ENCODE assay signal across 1 cellular context in the genomic region with DNA sequence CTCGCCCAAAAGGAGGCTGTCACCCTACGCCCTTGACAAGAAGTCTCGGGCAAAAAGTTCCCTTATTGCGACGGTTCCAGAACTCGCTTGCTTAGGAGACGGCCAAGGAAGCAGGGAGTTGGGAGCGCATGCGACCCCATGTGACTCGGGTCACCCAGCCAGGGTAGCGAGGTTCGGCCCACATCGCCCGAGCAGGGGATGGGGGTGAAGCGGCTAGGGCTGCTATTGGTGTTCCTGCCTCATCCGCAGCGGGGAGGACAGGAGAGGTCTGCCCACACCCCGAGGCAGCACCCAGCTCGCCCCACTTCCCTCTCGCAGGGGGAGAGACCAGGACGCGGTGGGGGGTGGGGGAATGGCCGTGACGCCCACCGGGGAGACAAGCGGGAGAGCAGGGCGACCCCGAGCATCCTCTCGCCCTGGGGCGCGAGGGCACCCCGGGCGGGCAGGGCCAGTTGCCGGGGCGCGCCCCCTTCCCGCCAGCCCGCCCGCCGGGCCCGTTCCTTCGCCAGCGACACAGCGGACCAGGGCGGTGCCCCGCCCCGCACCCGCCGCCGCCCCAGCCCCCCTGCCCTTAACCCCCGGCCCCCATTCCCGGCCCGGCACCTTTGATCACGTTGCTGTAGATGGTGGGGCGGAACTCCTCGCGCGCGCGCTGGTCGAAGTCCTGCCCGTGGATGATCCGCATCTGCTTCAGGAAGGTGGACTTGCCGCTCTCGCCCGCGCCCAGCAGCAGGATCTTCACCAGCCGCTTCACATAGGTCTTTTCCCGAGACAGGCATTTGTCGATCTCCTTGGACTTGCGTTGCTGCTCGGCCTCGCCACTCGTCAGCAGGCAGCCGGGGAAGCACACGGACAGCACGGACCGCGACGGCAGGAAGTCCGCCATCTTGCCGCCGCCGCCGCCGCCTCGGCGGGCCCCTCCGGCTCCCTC.
TF ChIP-seq lines count a peak whose summit lies in the region.

No MANE protein-coding gene starts in this region.

TF ChIP-seq in HEK293, 187 proteins besides CTCF, POLR2A, EP300 and RAD21 (continued from another document and continues in another):
- TF ChIP-seq, protein P1, sequence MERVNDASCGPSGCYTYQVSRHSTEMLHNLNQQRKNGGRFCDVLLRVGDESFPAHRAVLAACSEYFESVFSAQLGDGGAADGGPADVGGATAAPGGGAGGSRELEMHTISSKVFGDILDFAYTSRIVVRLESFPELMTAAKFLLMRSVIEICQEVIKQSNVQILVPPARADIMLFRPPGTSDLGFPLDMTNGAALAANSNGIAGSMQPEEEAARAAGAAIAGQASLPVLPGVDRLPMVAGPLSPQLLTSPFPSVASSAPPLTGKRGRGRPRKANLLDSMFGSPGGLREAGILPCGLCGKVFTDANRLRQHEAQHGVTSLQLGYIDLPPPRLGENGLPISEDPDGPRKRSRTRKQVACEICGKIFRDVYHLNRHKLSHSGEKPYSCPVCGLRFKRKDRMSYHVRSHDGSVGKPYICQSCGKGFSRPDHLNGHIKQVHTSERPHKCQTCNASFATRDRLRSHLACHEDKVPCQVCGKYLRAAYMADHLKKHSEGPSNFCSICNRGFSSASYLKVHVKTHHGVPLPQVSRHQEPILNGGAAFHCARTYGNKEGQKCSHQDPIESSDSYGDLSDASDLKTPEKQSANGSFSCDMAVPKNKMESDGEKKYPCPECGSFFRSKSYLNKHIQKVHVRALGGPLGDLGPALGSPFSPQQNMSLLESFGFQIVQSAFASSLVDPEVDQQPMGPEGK (tag by site-specific recombination; IDR thresholded peaks at IDR 0.05), result peak; percentile 86
- TF ChIP-seq ZNF561 (tag by site-specific recombination; IDR thresholded peaks at IDR 0.05; ENCODE audit: borderline replicate concordance) (no peak), ZNF600 (tag by site-specific recombination; IDR thresholded peaks at IDR 0.05) (peak; percentile 84), FEZF1 (tag by site-specific recombination; IDR thresholded peaks at IDR 0.05) (no peak), SCRT2 (tag by site-specific recombination; IDR thresholded peaks at IDR 0.05) (no peak), ZNF302 (tag by site-specific recombination; IDR thresholded peaks at IDR 0.05; ENCODE audit: low read depth) (no peak), ZNF555 (tag by site-specific recombination; conservative IDR thresholded peaks at IDR 0.05) (no peak), ZNF23 (tag by site-specific recombination; IDR thresholded peaks at IDR 0.05; ENCODE audit: borderline replicate concordance) (no peak), ZNF423 (tag by site-specific recombination; IDR thresholded peaks at IDR 0.05) (peak; percentile 94), SP2 (tag by site-specific recombination; IDR thresholded peaks at IDR 0.05) (peak; percentile 73), ZEB2 (tag by site-specific recombination; IDR thresholded peaks at IDR 0.05) (no peak; the same call in 1 of the 2 replicates), ZNF19 (tag by site-specific recombination; IDR thresholded peaks at IDR 0.05; ENCODE audit: low read depth) (no peak), ZNF776 (tag by site-specific recombination; IDR thresholded peaks at IDR 0.05; ENCODE audit: borderline replicate concordance) (no peak), PRDM1 (tag by site-specific recombination; IDR thresholded peaks at IDR 0.05) (no peak), ZNF621 (tag by site-specific recombination; IDR thresholded peaks at IDR 0.05) (no peak), ZNF37A (tag by site-specific recombination; IDR thresholded peaks at IDR 0.05) (no peak), ZNF843 (tag by site-specific recombination; IDR thresholded peaks at IDR 0.05) (0 out of 2 replicates have a peak, but pooled peaks have one; percentile 21), ZBTB8A (tag by site-specific recombination; IDR thresholded peaks at IDR 0.05) (peak; percentile 98), ZNF664 (tag by site-specific recombination; IDR thresholded peaks at IDR 0.05) (no peak), ZBTB48 (tag by site-specific recombination; IDR thresholded peaks at IDR 0.05) (peak; percentile 66), ZNF837 (tag by site-specific recombination; IDR thresholded peaks at IDR 0.05) (no peak)
- TF ChIP-seq, protein P2, sequence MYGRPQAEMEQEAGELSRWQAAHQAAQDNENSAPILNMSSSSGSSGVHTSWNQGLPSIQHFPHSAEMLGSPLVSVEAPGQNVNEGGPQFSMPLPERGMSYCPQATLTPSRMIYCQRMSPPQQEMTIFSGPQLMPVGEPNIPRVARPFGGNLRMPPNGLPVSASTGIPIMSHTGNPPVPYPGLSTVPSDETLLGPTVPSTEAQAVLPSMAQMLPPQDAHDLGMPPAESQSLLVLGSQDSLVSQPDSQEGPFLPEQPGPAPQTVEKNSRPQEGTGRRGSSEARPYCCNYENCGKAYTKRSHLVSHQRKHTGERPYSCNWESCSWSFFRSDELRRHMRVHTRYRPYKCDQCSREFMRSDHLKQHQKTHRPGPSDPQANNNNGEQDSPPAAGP (tag by site-specific recombination; IDR thresholded peaks at IDR 0.05), result peak; percentile 85
- TF ChIP-seq, protein P3, sequence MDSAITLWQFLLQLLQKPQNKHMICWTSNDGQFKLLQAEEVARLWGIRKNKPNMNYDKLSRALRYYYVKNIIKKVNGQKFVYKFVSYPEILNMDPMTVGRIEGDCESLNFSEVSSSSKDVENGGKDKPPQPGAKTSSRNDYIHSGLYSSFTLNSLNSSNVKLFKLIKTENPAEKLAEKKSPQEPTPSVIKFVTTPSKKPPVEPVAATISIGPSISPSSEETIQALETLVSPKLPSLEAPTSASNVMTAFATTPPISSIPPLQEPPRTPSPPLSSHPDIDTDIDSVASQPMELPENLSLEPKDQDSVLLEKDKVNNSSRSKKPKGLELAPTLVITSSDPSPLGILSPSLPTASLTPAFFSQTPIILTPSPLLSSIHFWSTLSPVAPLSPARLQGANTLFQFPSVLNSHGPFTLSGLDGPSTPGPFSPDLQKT (IDR thresholded peaks at IDR 0.05; ENCODE audit: borderline replicate concordance, low read depth, low read length), result no peak
- TF ChIP-seq, protein P4, sequence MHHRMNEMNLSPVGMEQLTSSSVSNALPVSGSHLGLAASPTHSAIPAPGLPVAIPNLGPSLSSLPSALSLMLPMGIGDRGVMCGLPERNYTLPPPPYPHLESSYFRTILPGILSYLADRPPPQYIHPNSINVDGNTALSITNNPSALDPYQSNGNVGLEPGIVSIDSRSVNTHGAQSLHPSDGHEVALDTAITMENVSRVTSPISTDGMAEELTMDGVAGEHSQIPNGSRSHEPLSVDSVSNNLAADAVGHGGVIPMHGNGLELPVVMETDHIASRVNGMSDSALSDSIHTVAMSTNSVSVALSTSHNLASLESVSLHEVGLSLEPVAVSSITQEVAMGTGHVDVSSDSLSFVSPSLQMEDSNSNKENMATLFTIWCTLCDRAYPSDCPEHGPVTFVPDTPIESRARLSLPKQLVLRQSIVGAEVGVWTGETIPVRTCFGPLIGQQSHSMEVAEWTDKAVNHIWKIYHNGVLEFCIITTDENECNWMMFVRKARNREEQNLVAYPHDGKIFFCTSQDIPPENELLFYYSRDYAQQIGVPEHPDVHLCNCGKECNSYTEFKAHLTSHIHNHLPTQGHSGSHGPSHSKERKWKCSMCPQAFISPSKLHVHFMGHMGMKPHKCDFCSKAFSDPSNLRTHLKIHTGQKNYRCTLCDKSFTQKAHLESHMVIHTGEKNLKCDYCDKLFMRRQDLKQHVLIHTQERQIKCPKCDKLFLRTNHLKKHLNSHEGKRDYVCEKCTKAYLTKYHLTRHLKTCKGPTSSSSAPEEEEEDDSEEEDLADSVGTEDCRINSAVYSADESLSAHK (tag by site-specific recombination; IDR thresholded peaks at IDR 0.05), result no peak
- TF ChIP-seq, protein P5, sequence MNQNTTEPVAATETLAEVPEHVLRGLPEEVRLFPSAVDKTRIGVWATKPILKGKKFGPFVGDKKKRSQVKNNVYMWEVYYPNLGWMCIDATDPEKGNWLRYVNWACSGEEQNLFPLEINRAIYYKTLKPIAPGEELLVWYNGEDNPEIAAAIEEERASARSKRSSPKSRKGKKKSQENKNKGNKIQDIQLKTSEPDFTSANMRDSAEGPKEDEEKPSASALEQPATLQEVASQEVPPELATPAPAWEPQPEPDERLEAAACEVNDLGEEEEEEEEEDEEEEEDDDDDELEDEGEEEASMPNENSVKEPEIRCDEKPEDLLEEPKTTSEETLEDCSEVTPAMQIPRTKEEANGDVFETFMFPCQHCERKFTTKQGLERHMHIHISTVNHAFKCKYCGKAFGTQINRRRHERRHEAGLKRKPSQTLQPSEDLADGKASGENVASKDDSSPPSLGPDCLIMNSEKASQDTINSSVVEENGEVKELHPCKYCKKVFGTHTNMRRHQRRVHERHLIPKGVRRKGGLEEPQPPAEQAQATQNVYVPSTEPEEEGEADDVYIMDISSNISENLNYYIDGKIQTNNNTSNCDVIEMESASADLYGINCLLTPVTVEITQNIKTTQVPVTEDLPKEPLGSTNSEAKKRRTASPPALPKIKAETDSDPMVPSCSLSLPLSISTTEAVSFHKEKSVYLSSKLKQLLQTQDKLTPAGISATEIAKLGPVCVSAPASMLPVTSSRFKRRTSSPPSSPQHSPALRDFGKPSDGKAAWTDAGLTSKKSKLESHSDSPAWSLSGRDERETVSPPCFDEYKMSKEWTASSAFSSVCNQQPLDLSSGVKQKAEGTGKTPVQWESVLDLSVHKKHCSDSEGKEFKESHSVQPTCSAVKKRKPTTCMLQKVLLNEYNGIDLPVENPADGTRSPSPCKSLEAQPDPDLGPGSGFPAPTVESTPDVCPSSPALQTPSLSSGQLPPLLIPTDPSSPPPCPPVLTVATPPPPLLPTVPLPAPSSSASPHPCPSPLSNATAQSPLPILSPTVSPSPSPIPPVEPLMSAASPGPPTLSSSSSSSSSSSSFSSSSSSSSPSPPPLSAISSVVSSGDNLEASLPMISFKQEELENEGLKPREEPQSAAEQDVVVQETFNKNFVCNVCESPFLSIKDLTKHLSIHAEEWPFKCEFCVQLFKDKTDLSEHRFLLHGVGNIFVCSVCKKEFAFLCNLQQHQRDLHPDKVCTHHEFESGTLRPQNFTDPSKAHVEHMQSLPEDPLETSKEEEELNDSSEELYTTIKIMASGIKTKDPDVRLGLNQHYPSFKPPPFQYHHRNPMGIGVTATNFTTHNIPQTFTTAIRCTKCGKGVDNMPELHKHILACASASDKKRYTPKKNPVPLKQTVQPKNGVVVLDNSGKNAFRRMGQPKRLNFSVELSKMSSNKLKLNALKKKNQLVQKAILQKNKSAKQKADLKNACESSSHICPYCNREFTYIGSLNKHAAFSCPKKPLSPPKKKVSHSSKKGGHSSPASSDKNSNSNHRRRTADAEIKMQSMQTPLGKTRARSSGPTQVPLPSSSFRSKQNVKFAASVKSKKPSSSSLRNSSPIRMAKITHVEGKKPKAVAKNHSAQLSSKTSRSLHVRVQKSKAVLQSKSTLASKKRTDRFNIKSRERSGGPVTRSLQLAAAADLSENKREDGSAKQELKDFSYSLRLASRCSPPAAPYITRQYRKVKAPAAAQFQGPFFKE (tag by site-specific recombination; IDR thresholded peaks at IDR 0.05; ENCODE audit: borderline replicate concordance), result no peak
- TF ChIP-seq, protein P6, sequence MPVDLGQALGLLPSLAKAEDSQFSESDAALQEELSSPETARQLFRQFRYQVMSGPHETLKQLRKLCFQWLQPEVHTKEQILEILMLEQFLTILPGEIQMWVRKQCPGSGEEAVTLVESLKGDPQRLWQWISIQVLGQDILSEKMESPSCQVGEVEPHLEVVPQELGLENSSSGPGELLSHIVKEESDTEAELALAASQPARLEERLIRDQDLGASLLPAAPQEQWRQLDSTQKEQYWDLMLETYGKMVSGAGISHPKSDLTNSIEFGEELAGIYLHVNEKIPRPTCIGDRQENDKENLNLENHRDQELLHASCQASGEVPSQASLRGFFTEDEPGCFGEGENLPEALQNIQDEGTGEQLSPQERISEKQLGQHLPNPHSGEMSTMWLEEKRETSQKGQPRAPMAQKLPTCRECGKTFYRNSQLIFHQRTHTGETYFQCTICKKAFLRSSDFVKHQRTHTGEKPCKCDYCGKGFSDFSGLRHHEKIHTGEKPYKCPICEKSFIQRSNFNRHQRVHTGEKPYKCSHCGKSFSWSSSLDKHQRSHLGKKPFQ (tag by site-specific recombination; IDR thresholded peaks at IDR 0.05), result no peak
- TF ChIP-seq, protein P7, sequence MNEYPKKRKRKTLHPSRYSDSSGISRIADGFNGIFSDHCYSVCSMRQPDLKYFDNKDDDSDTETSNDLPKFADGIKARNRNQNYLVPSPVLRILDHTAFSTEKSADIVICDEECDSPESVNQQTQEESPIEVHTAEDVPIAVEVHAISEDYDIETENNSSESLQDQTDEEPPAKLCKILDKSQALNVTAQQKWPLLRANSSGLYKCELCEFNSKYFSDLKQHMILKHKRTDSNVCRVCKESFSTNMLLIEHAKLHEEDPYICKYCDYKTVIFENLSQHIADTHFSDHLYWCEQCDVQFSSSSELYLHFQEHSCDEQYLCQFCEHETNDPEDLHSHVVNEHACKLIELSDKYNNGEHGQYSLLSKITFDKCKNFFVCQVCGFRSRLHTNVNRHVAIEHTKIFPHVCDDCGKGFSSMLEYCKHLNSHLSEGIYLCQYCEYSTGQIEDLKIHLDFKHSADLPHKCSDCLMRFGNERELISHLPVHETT (tag by site-specific recombination; IDR thresholded peaks at IDR 0.05), result no peak
- TF ChIP-seq, protein P8, sequence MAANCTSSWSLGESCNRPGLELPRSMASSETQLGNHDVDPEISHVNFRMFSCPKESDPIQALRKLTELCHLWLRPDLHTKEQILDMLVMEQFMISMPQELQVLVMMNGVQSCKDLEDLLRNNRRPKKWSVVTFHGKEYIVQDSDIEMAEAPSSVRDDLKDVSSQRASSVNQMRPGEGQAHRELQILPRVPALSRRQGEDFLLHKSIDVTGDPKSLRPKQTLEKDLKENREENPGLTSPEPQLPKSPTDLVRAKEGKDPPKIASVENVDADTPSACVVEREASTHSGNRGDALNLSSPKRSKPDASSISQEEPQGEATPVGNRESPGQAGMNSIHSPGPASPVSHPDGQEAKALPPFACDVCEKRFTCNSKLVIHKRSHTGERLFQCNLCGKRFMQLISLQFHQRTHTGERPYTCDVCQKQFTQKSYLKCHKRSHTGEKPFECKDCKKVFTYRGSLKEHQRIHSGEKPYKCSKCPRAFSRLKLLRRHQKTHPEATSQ (tag by site-specific recombination; IDR thresholded peaks at IDR 0.05), result no peak
- TF ChIP-seq, protein P9, sequence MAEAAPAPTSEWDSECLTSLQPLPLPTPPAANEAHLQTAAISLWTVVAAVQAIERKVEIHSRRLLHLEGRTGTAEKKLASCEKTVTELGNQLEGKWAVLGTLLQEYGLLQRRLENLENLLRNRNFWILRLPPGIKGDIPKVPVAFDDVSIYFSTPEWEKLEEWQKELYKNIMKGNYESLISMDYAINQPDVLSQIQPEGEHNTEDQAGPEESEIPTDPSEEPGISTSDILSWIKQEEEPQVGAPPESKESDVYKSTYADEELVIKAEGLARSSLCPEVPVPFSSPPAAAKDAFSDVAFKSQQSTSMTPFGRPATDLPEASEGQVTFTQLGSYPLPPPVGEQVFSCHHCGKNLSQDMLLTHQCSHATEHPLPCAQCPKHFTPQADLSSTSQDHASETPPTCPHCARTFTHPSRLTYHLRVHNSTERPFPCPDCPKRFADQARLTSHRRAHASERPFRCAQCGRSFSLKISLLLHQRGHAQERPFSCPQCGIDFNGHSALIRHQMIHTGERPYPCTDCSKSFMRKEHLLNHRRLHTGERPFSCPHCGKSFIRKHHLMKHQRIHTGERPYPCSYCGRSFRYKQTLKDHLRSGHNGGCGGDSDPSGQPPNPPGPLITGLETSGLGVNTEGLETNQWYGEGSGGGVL (tag by site-specific recombination; IDR thresholded peaks at IDR 0.05), result peak; percentile 46
- TF ChIP-seq, protein P10, sequence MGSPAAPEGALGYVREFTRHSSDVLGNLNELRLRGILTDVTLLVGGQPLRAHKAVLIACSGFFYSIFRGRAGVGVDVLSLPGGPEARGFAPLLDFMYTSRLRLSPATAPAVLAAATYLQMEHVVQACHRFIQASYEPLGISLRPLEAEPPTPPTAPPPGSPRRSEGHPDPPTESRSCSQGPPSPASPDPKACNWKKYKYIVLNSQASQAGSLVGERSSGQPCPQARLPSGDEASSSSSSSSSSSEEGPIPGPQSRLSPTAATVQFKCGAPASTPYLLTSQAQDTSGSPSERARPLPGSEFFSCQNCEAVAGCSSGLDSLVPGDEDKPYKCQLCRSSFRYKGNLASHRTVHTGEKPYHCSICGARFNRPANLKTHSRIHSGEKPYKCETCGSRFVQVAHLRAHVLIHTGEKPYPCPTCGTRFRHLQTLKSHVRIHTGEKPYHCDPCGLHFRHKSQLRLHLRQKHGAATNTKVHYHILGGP (tag by site-specific recombination; IDR thresholded peaks at IDR 0.05), result no peak
